1 cellular context compared by ENCODE assay signal in the genomic region with DNA sequence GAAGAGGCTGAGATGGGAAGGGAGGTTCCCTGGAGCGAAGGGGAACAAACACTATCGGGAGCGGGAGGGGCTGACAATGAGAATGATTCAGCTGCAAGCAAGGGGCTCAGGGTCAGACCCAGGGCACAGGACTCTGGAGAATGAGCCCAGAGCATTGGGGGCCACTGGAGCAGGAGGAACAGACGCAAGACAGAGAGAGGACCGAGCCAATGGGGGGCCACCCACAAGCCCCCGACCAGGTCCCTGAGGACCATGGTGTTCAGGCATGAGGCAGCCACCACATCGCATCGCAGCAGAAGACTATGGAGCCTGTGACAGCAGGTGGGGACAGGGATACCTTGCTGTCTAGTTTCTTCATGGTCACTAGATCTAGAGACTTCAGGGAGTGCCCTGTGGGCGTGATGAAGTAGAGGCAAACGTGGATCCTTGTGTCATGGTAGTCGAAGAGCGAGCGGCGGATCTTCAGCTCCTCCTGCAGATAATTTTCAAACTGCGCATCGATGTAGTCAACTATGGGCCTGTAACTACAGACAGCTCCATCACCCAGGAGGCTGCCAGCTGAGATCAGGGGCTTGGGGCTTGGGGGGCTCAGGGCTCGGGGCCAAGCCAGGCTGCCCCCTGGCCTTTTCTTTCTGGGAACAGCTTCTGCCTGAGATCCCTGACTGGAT.
TF ChIP-seq lines count a peak whose summit lies in the region.

No MANE protein-coding gene starts in this region.

TF ChIP-seq in GM23338, 12 proteins besides CTCF, POLR2A, EP300 and RAD21 (continued from another document):
- TF ChIP-seq, protein P1, sequence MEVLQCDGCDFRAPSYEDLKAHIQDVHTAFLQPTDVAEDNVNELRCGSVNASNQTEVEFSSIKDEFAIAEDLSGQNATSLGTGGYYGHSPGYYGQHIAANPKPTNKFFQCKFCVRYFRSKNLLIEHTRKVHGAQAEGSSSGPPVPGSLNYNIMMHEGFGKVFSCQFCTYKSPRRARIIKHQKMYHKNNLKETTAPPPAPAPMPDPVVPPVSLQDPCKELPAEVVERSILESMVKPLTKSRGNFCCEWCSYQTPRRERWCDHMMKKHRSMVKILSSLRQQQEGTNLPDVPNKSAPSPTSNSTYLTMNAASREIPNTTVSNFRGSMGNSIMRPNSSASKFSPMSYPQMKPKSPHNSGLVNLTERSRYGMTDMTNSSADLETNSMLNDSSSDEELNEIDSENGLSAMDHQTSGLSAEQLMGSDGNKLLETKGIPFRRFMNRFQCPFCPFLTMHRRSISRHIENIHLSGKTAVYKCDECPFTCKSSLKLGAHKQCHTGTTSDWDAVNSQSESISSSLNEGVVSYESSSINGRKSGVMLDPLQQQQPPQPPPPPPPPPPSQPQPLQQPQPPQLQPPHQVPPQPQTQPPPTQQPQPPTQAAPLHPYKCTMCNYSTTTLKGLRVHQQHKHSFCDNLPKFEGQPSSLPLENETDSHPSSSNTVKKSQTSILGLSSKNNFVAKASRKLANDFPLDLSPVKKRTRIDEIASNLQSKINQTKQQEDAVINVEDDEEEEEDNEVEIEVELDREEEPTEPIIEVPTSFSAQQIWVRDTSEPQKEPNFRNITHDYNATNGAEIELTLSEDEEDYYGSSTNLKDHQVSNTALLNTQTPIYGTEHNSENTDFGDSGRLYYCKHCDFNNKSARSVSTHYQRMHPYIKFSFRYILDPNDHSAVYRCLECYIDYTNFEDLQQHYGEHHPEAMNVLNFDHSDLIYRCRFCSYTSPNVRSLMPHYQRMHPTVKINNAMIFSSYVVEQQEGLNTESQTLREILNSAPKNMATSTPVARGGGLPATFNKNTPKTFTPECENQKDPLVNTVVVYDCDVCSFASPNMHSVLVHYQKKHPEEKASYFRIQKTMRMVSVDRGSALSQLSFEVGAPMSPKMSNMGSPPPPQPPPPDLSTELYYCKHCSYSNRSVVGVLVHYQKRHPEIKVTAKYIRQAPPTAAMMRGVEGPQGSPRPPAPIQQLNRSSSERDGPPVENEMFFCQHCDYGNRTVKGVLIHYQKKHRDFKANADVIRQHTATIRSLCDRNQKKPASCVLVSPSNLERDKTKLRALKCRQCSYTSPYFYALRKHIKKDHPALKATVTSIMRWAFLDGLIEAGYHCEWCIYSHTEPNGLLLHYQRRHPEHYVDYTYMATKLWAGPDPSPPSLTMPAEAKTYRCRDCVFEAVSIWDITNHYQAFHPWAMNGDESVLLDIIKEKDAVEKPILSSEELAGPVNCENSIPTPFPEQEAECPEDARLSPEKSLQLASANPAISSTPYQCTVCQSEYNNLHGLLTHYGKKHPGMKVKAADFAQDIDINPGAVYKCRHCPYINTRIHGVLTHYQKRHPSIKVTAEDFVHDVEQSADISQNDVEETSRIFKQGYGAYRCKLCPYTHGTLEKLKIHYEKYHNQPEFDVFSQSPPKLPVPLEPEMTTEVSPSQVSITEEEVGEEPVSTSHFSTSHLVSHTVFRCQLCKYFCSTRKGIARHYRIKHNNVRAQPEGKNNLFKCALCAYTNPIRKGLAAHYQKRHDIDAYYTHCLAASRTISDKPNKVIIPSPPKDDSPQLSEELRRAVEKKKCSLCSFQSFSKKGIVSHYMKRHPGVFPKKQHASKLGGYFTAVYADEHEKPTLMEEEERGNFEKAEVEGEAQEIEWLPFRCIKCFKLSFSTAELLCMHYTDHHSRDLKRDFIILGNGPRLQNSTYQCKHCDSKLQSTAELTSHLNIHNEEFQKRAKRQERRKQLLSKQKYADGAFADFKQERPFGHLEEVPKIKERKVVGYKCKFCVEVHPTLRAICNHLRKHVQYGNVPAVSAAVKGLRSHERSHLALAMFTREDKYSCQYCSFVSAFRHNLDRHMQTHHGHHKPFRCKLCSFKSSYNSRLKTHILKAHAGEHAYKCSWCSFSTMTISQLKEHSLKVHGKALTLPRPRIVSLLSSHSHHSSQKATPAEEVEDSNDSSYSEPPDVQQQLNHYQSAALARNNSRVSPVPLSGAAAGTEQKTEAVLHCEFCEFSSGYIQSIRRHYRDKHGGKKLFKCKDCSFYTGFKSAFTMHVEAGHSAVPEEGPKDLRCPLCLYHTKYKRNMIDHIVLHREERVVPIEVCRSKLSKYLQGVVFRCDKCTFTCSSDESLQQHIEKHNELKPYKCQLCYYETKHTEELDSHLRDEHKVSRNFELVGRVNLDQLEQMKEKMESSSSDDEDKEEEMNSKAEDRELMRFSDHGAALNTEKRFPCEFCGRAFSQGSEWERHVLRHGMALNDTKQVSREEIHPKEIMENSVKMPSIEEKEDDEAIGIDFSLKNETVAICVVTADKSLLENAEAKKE (CRISPR knock-in tag; IDR thresholded peaks at IDR 0.05): no peak
- no peak for TF ChIP-seq JUNB (IDR thresholded peaks at IDR 0.05; ENCODE audit: unreplicated experiment)
